ENCODE assay signal across 11 cellular contexts in the genomic region with DNA sequence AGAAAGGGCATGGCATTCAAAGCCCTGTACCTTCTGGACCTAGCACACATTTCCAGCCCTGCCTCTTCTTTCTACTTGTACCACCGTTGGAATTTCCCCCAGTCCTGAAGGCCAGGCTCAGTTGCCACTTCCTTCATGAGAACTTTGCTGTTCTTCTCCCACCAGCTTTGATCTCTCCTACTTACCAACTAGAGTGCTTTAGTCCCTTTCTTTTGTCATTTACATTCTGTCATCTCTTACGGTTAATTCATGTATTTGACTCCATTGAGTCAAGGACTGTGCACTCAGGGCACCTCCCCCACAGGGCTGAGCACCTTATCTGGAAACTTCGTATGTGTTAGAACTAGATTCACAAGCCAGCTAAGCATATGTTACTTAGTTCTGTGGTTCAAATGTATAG. TPM values are rescaled to one million over a fixed set of nuclear protein-coding genes. Genes with fewer than 3 reads are reported as not detected.
DNase-seq lines count a peak whose midpoint lies in the region; ATAC-seq lines count a peak whose summit lies in the region.
"Had no signal": no experiment of that assay in that cellular context is flagged by ENCODE, and none has a peak within 500 bp of the region (broad histone marks: within the 10 kb centered on the region; RNA-seq: fewer than 3 reads in every experiment).

No MANE protein-coding gene starts in this region.

- H3K27ac Mint-ChIP-seq in central memory CD8-positive, alpha-beta T cell (ENCODE audit: low read depth) = peak overlapping the region; percentile 99
- H3K27ac Mint-ChIP-seq: CD14-positive monocyte had no signal

- H3K4me1 Mint-ChIP-seq in central memory CD8-positive, alpha-beta T cell = peaks cover 61% of the 10 kb centered on the region
- H3K4me1 Mint-ChIP-seq: CD14-positive monocyte had no signal

- ATAC-seq in central memory CD8-positive, alpha-beta T cell (replicated peaks; ENCODE audit: extremely low read depth, poor library complexity, severe bottlenecking) = no peak
- no peak for ATAC-seq in GM18517 (IDR thresholded peaks at IDR 0.05; ENCODE audit: unreplicated experiment)
- no peak for ATAC-seq in HG02973 (IDR thresholded peaks at IDR 0.05; ENCODE audit: unreplicated experiment)

- no peaks in the 10 kb centered on the region for H3K9me3 Mint-ChIP-seq in central memory CD8-positive, alpha-beta T cell

- peak overlapping the region; percentile 56 for H3K4me3 Mint-ChIP-seq in central memory CD8-positive, alpha-beta T cell
- H3K4me3 Mint-ChIP-seq: CD14-positive monocyte had no signal

- H3K27me3 Mint-ChIP-seq in central memory CD8-positive, alpha-beta T cell = no peaks in the 10 kb centered on the region

- DNase-seq in OCI-M1 (lab: John Stamatoyannopoulos, UW) (peak; percentile 34), RPMI8226 (no peak), mesenteric fat pad (ENCODE audit: low spot score) (no peak)
- DNase-seq in activated CD8-positive, alpha-beta memory T cell treated with anti-CD3 and anti-CD28 coated beads, Interleukin-2, amount 50 U/mL, for 1 hour (ENCODE audit: extremely low read depth) = peak; percentile 27
- DNase-seq in central memory CD8-positive, alpha-beta T cell (ENCODE audit: low spot score in 2 of 2) = peak in 1 of 2 donors; percentile 19
- peak; percentile 38 to 60 for DNase-seq in stimulated activated CD8-positive, alpha-beta memory T cell treated with anti-CD3 and anti-CD28 coated beads, Interleukin-2, amount 100 ng/mL, for 48 hours (ENCODE audit: low read depth in 2 of 2)
- DNase-seq: NCI-H1048, posterior cingulate gyrus had no signal

- H3K36me3 Mint-ChIP-seq in central memory CD8-positive, alpha-beta T cell (ENCODE audit: insufficient read depth) = peaks cover 36% of the 10 kb centered on the region
- H3K36me3 Mint-ChIP-seq: CD14-positive monocyte had no signal

RNA-seq across cellular contexts. Expression of a gene that starts 26.3 kb away (rescaled TPM):
- 0.39 TPM for total RNA-seq in mesenteric fat pad

Comparison
In these comparisons a context has a peak if more than half of its experiments do, and no peak if none do; other contexts are left out.
1. DNase-seq: peak in OCI-M1 (single experiment), activated CD8-positive, alpha-beta memory T cell treated with anti-CD3 and anti-CD28 coated beads, Interleukin-2, amount 50 U/mL, for 1 hour (single experiment) and stimulated activated CD8-positive, alpha-beta memory T cell treated with anti-CD3 and anti-CD28 coated beads, Interleukin-2, amount 100 ng/mL, for 48 hours (2 of 2); none in RPMI8226 (single experiment) and mesenteric fat pad (single experiment).